17 cellular contexts compared by ENCODE assay signal in the genomic region with DNA sequence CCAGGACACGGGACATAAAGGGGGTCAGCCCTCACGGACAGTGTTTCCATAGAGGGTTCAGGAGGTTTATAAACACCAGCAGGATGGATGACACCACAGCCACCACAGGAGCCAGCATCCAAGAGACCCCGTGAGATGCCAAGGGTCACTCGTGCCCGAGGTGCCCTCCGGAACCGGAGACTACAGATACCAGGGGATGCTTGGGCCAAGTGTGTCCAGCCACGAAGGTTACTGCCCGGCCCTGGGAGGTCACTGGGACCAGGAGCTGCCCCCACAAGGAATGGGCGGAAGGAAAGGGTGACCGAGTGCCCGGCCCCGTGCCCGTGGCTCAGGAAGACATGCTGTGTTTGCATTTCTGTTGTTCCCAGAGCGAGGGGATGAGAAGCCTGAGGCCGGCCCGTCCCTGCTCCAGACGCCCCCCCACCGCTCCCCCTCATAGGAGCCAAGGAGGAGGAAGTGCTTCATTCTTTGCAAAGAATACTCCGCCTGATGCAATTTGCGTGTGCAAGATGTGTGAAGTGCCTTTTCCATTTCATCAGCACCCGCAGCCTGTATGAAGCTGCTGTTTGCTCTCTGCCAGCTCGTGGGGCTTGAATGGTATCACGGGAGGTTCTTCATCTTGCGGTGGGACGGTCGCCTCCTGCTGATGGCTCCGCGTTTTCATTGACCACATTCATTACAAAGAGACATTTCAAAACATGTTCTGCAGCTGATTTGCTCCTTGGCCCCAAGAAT.
DNase-seq lines count a peak whose midpoint lies in the region; ATAC-seq and TF ChIP-seq lines count a peak whose summit lies in the region.
"Had no signal": no experiment of that assay in that cellular context is flagged by ENCODE, and none has a peak within 500 bp of the region (broad histone marks: within the 10 kb centered on the region; RNA-seq: fewer than 3 reads in every experiment).

No MANE protein-coding gene starts in this region.

- peak; percentile 40 for DNase-seq in natural killer cell treated with Interleukin-12 subunit alpha and Interleukin-12 subunit beta and Interleukin-15 and Interleukin-18, amount 100 ng/mL, for 72 hours (ENCODE audit: low spot score)
- DNase-seq in natural killer cell (no peak), WERI-Rb-1 (peak; percentile 5), left lung (peak; percentile 22 to 62), substantia nigra (lab: John Stamatoyannopoulos, UW) (no peak), iPS-NIHi11 (ENCODE audit: low spot score) (no peak), GDM1 (lab: John Stamatoyannopoulos, UW) (no peak)
- DNase-seq: activated CD4-positive, alpha-beta T cell treated with anti-CD3 and anti-CD28 coated beads, Interleukin-2, amount 50 U/mL, for 48 hours; activated T-cell treated with anti-CD3 and anti-CD28 coated beads, Interleukin-2, amount 50 U/mL, for 72 hours; colonic mucosa; NCI-H2081 had no signal

- no peaks in the 10 kb centered on the region for H3K27me3 Mint-ChIP-seq in natural killer cell treated with Interleukin-12 subunit alpha and Interleukin-12 subunit beta and Interleukin-15 and Interleukin-18, amount 100 ng/mL, for 72 hours
- no peaks in the 10 kb centered on the region for H3K27me3 Mint-ChIP-seq in natural killer cell (ENCODE audit: low read depth in 2 of 2)
- H3K27me3 Mint-ChIP-seq: naive thymus-derived CD4-positive, alpha-beta T cell had no signal

- no peak overlapping the region for H3K27ac ChIP-seq in WERI-Rb-1
- no peak overlapping the region for H3K27ac ChIP-seq in left lung
- no peak overlapping the region for H3K27ac ChIP-seq in substantia nigra (ENCODE audit: low read depth, low read length, poor library complexity, severe bottlenecking)
- H3K27ac ChIP-seq: colonic mucosa, epithelial cell of prostate had no signal

- H3K9me3 Mint-ChIP-seq in natural killer cell treated with Interleukin-12 subunit alpha and Interleukin-12 subunit beta and Interleukin-15 and Interleukin-18, amount 100 ng/mL, for 72 hours, result no peaks in the 10 kb centered on the region
- H3K9me3 Mint-ChIP-seq in natural killer cell, result no peaks in the 10 kb centered on the region
- H3K9me3 Mint-ChIP-seq: activated T-cell treated with anti-CD3 and anti-CD28 coated beads, Interleukin-2, amount 50 U/mL, for 72 hours; naive thymus-derived CD4-positive, alpha-beta T cell had no signal

- ATAC-seq in natural killer cell treated with Interleukin-12 subunit alpha and Interleukin-12 subunit beta and Interleukin-15 and Interleukin-18, amount 100 ng/mL, for 72 hours, result no peak
- ATAC-seq in natural killer cell, result no peak
- ATAC-seq in left lung, result no peak
- ATAC-seq in HG03159 (IDR thresholded peaks at IDR 0.05; ENCODE audit: unreplicated experiment), result no peak
- ATAC-seq: activated T-cell treated with anti-CD3 and anti-CD28 coated beads, Interleukin-2, amount 50 U/mL, for 72 hours; GM12878; naive thymus-derived CD4-positive, alpha-beta T cell; Panc1 had no signal

- H3K27me3 ChIP-seq in WERI-Rb-1 (ENCODE audit: insufficient read depth, low read depth, severe bottlenecking) (no peaks in the 10 kb centered on the region), left lung (no peaks in the 10 kb centered on the region)
- H3K27me3 ChIP-seq: colonic mucosa had no signal

- H3K9me3 ChIP-seq in WERI-Rb-1 (ENCODE audit: severe bottlenecking) (no peaks in the 10 kb centered on the region), left lung (no peaks in the 10 kb centered on the region)
- H3K9me3 ChIP-seq: colonic mucosa, HAP-1 had no signal

- H3K4me3 ChIP-seq in WERI-Rb-1 (ENCODE audit: low read depth, low read length) (no peak overlapping the region), left lung (no peak overlapping the region)
- H3K4me3 ChIP-seq: colonic mucosa, GM12878, HAP-1 had no signal

- TF ChIP-seq CTCF in natural killer cell (IDR thresholded peaks at IDR 0.05), result no peak
- TF ChIP-seq CTCF in WERI-Rb-1 (IDR thresholded peaks at IDR 0.05; ENCODE audit: low read depth, low read length), result no peak
- no peak for TF ChIP-seq CTCF in left lung (IDR thresholded peaks at IDR 0.05)

- H3K36me3 ChIP-seq in WERI-Rb-1, result no peaks in the 10 kb centered on the region; the same call in 1 of the 2 replicates
- peaks cover 0 to 33% of the 10 kb centered on the region in 2 donors for H3K36me3 ChIP-seq in left lung
- H3K36me3 ChIP-seq: colonic mucosa, HAP-1 had no signal

- H3K36me3 Mint-ChIP-seq in natural killer cell treated with Interleukin-12 subunit alpha and Interleukin-12 subunit beta and Interleukin-15 and Interleukin-18, amount 100 ng/mL, for 72 hours, result no peaks in the 10 kb centered on the region
- H3K36me3 Mint-ChIP-seq in natural killer cell, result no peaks in the 10 kb centered on the region

- intact Hi-C loops in natural killer cell (cut with micrococcal nuclease), result no loop called here
- intact Hi-C loops in left lung (cut with DNase I), result no loop called here

- H3K4me1 Mint-ChIP-seq in natural killer cell treated with Interleukin-12 subunit alpha and Interleukin-12 subunit beta and Interleukin-15 and Interleukin-18, amount 100 ng/mL, for 72 hours (ENCODE audit: low read depth in 2 of 2), result peaks cover 0 to 10% of the 10 kb centered on the region in 2 donors
- H3K4me1 Mint-ChIP-seq in natural killer cell, result peaks cover 0 to 7% of the 10 kb centered on the region in 2 donors

- H3K27ac Mint-ChIP-seq in natural killer cell treated with Interleukin-12 subunit alpha and Interleukin-12 subunit beta and Interleukin-15 and Interleukin-18, amount 100 ng/mL, for 72 hours, result no peak overlapping the region
- no peak overlapping the region for H3K27ac Mint-ChIP-seq in natural killer cell
- H3K27ac Mint-ChIP-seq: activated T-cell treated with anti-CD3 and anti-CD28 coated beads, Interleukin-2, amount 50 U/mL, for 72 hours had no signal

- no peak overlapping the region for H3K4me3 Mint-ChIP-seq in natural killer cell treated with Interleukin-12 subunit alpha and Interleukin-12 subunit beta and Interleukin-15 and Interleukin-18, amount 100 ng/mL, for 72 hours
- no peak overlapping the region for H3K4me3 Mint-ChIP-seq in natural killer cell
- H3K4me3 Mint-ChIP-seq: activated T-cell treated with anti-CD3 and anti-CD28 coated beads, Interleukin-2, amount 50 U/mL, for 72 hours; naive thymus-derived CD4-positive, alpha-beta T cell had no signal

- H3K4me1 ChIP-seq in left lung, result no peaks in the 10 kb centered on the region
- H3K4me1 ChIP-seq: colonic mucosa, HAP-1 had no signal

Comparison
In these comparisons a context has a peak if more than half of its experiments do, and no peak if none do; other contexts are left out.
1. DNase-seq: peak in natural killer cell treated with Interleukin-12 subunit alpha and Interleukin-12 subunit beta and Interleukin-15 and Interleukin-18, amount 100 ng/mL, for 72 hours (single experiment), WERI-Rb-1 (single experiment) and left lung (2 of 2); none in natural killer cell (single experiment), substantia nigra (0 of 49), iPS-NIHi11 (single experiment) and GDM1 (single experiment).